In the genomic region with DNA sequence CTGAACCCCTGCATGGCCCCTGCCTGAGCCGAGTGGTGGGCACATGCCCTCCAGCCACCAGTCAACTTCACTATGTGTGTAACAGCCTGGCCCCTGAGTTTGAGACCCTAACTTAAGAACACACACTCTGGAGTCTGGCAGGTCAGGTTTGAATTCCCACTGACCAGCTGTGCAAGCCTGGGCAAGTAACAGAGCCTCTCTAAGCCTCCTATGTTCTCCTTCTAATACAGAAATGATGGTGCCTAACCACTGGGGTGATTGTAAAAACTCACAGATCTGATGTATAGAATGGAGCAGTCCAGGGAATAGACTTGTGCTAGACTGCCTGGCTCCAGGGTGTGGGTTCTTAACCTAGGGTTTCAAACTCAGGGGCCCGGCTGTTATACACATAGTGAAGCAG, we compare ENCODE assay signal across 20 cellular contexts.
"Had no signal": no experiment of that assay in that cellular context is flagged by ENCODE, and none has a peak within 500 bp of the region (broad histone marks: within the 10 kb centered on the region; RNA-seq: fewer than 3 reads in every experiment).

No MANE protein-coding gene starts in this region.

- H3K27ac ChIP-seq: esophagus squamous epithelium, gastroesophageal sphincter, left lung, lower lobe of right lung, parathyroid adenoma, prostate gland, right lobe of liver had no signal

- H3K9ac ChIP-seq: parathyroid adenoma had no signal

- H3K36me3 ChIP-seq: left lung, lower lobe of right lung, prostate gland, right lobe of liver had no signal

- H2AFZ ChIP-seq: parathyroid adenoma had no signal

- FAIRE-seq: endometrium, urothelium cell line had no signal

- DNase-seq: effector memory CD4-positive, alpha-beta T cell; esophagus squamous epithelium; foreskin fibroblast; glutamatergic neuron; islet precursor cell; left lung; lower lobe of right lung; mesendoderm; naive B cell; occipital lobe; retina; right lobe of liver; stimulated activated CD4-positive, alpha-beta T cell treated with anti-CD3 and anti-CD28 coated beads, Interleukin-1b, Interleukin-23, amount 100 ng/mL, for 48 hours; stimulated activated CD4-positive, alpha-beta T cell treated with anti-CD3 and anti-CD28 coated beads, Interleukin-4, amount 100 ng/mL, for 24 hours; stimulated activated naive B cell treated with anti-CD40 and anti-IgM and Interleukin-4, amounts not matched to agents 10 μg/mL and 1 μg/mL and 100 μg/mL, for 72 hours had no signal

- ATAC-seq: gastroesophageal sphincter, left lung, lower lobe of right lung had no signal

- H3K4me3 ChIP-seq: esophagus squamous epithelium, gastroesophageal sphincter, left lung, lower lobe of right lung, prostate gland, right lobe of liver had no signal

- H3K9me3 ChIP-seq: esophagus squamous epithelium, gastroesophageal sphincter, left lung, lower lobe of right lung, prostate gland, right lobe of liver had no signal

- H3K4me1 ChIP-seq: gastroesophageal sphincter, left lung, parathyroid adenoma, prostate gland, right lobe of liver had no signal

- H3K79me2 ChIP-seq: parathyroid adenoma had no signal

- H3K27me3 ChIP-seq: esophagus squamous epithelium, gastroesophageal sphincter, left lung, right lobe of liver had no signal
